ENCODE assay signal across 28 cellular contexts in genomic region chr4:44801384-44801783, GRCh38.
"Had no signal": no experiment of that assay in that cellular context is flagged by ENCODE, and none has a peak within 500 bp of the region (broad histone marks: within the 10 kb centered on the region; RNA-seq: fewer than 3 reads in every experiment).

No MANE protein-coding gene starts in this region.

- H3K36me3 ChIP-seq: colonic mucosa, esophagus muscularis mucosa, esophagus squamous epithelium, gastrocnemius medialis, gastroesophageal sphincter, heart left ventricle, heart right ventricle had no signal

- H3K4me3 ChIP-seq: colonic mucosa, coronary artery, dorsolateral prefrontal cortex, esophagus muscularis mucosa, esophagus squamous epithelium, gastrocnemius medialis, gastroesophageal sphincter, heart left ventricle, heart right ventricle had no signal

- FAIRE-seq: colon, endometrium, endothelial cell of umbilical vein, frontal cortex had no signal

- DNase-seq: colonic mucosa; cortex of kidney; dermis blood vessel endothelial cell; dorsolateral prefrontal cortex; effector CD4-positive, alpha-beta T cell; effector CD8-positive, alpha-beta T cell; effector memory CD4-positive, alpha-beta T cell; effector memory CD8-positive, alpha-beta T cell; endodermal cell; erythroblast; esophagus squamous epithelium; foreskin fibroblast; foreskin keratinocyte; foreskin melanocyte; gastrocnemius medialis; glutamatergic neuron; head of caudate nucleus; heart left ventricle; heart right ventricle had no signal

- H3K27ac ChIP-seq: colonic mucosa, coronary artery, dorsolateral prefrontal cortex, epithelial cell of prostate, esophagus muscularis mucosa, esophagus squamous epithelium, foreskin keratinocyte, gastrocnemius medialis, gastroesophageal sphincter, heart left ventricle, heart right ventricle had no signal

- H3K27me3 ChIP-seq: colonic mucosa, dorsolateral prefrontal cortex, esophagus muscularis mucosa, esophagus squamous epithelium, foreskin keratinocyte, gastrocnemius medialis, gastroesophageal sphincter, heart left ventricle, heart right ventricle had no signal

- ATAC-seq: effector memory CD8-positive, alpha-beta T cell; esophagus mucosa; foreskin keratinocyte; gastrocnemius medialis; gastroesophageal sphincter; heart left ventricle; heart right ventricle had no signal

- H3K9me3 ChIP-seq: colonic mucosa, gastrocnemius medialis had no signal

- H3K4me1 ChIP-seq: colonic mucosa, esophagus muscularis mucosa, esophagus squamous epithelium, foreskin keratinocyte, gastrocnemius medialis, gastroesophageal sphincter had no signal
